19 cellular contexts compared by ENCODE assay signal in genomic region chr1:37697737-37698136, GRCh38.
"Had no signal": no experiment of that assay in that cellular context is flagged by ENCODE, and none has a peak within 500 bp of the region (broad histone marks: within the 10 kb centered on the region; RNA-seq: fewer than 3 reads in every experiment).

No MANE protein-coding gene starts in this region.

- H3K36me3 ChIP-seq: ovary, tibial artery, upper lobe of right lung, vagina had no signal

- H3K4me3 Mint-ChIP-seq: endodermal cell, neural progenitor cell had no signal

- H2AFZ ChIP-seq: neural progenitor cell had no signal

- H3K4me2 ChIP-seq: neural progenitor cell, smooth muscle cell had no signal

- H3K27me3 Mint-ChIP-seq: natural killer cell treated with Interleukin-12 subunit alpha and Interleukin-12 subunit beta and Interleukin-15 and Interleukin-18, amount 100 ng/mL, for 72 hours had no signal

- H3K9me3 Mint-ChIP-seq: endodermal cell; natural killer cell treated with Interleukin-12 subunit alpha and Interleukin-12 subunit beta and Interleukin-15 and Interleukin-18, amount 100 ng/mL, for 72 hours; neural progenitor cell had no signal

- H3K27me3 ChIP-seq: neural progenitor cell, ovary, tibial artery, upper lobe of right lung, vagina had no signal

- H3K27ac ChIP-seq: neural progenitor cell, ovary, tibial artery, upper lobe of right lung, vagina had no signal

- ATAC-seq: natural killer cell treated with Interleukin-12 subunit alpha and Interleukin-12 subunit beta and Interleukin-15 and Interleukin-18, amount 100 ng/mL, for 72 hours; right cardiac atrium; upper lobe of right lung had no signal

- H3K27ac Mint-ChIP-seq: endodermal cell; natural killer cell treated with Interleukin-12 subunit alpha and Interleukin-12 subunit beta and Interleukin-15 and Interleukin-18, amount 100 ng/mL, for 72 hours; neural progenitor cell had no signal

- H3K9me3 ChIP-seq: ovary, tibial artery, upper lobe of right lung, vagina had no signal

- H3K4me1 Mint-ChIP-seq: endodermal cell had no signal

- H3K9ac ChIP-seq: neural progenitor cell had no signal

- H3K4me3 ChIP-seq: neural progenitor cell, ovary, smooth muscle cell, tibial artery, upper lobe of right lung, vagina had no signal

- DNase-seq: dermis blood vessel endothelial cell; effector CD4-positive, alpha-beta T cell; endodermal cell; erythroblast; foreskin melanocyte; head of caudate nucleus; hippocampal formation; mesendoderm; nucleus accumbens; ovary; right cardiac atrium; stimulated activated CD4-positive, alpha-beta T cell treated with anti-CD3 and anti-CD28 coated beads, Interleukin-2, amount 100 ng/mL, for 48 hours; stimulated activated naive CD4-positive, alpha-beta T cell treated with Interleukin-2 at 50 U/mL for 16 hours; tibial artery; upper lobe of right lung had no signal
